Comparison of ENCODE assay signal across 1 cellular context in genomic region chr7:5469375-5470166, GRCh38.
TF ChIP-seq lines count a peak whose summit lies in the region.

No MANE protein-coding gene starts in this region.

TF ChIP-seq in H1, 55 proteins besides CTCF, POLR2A, EP300 and RAD21:
- no peak for TF ChIP-seq ASH2L (IDR thresholded peaks at IDR 0.05; ENCODE audit: low read length)
- TF ChIP-seq GTF2F1 (IDR thresholded peaks at IDR 0.05; ENCODE audit: borderline replicate concordance, low read depth, low read length) = no peak
- TF ChIP-seq JUND (IDR thresholded peaks at IDR 0.05; ENCODE audit: low read length) = no peak
- no peak for TF ChIP-seq SRF (IDR thresholded peaks at IDR 0.05; ENCODE audit: low read depth, low read length)
- no peak for TF ChIP-seq NANOG (IDR thresholded peaks at IDR 0.05; ENCODE audit: insufficient read depth, low read depth, low read length, poor library complexity, severe bottlenecking)
- TF ChIP-seq SP4 (IDR thresholded peaks at IDR 0.05; ENCODE audit: low read length) = no peak
- TF ChIP-seq, protein P1, sequence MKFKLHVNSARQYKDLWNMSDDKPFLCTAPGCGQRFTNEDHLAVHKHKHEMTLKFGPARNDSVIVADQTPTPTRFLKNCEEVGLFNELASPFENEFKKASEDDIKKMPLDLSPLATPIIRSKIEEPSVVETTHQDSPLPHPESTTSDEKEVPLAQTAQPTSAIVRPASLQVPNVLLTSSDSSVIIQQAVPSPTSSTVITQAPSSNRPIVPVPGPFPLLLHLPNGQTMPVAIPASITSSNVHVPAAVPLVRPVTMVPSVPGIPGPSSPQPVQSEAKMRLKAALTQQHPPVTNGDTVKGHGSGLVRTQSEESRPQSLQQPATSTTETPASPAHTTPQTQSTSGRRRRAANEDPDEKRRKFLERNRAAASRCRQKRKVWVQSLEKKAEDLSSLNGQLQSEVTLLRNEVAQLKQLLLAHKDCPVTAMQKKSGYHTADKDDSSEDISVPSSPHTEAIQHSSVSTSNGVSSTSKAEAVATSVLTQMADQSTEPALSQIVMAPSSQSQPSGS (IDR thresholded peaks at IDR 0.05; ENCODE audit: low read length) = no peak
- no peak for TF ChIP-seq RBBP5 (IDR thresholded peaks at IDR 0.05; ENCODE audit: borderline replicate concordance, low read depth, low read length)
- TF ChIP-seq YY1 (IDR thresholded peaks at IDR 0.05; ENCODE audit: low read depth, low read length) = no peak
- TF ChIP-seq TAF1 (IDR thresholded peaks at IDR 0.05; ENCODE audit: low read depth, low read length) = no peak
